ENCODE assay signal across 12 cellular contexts in the genomic region with DNA sequence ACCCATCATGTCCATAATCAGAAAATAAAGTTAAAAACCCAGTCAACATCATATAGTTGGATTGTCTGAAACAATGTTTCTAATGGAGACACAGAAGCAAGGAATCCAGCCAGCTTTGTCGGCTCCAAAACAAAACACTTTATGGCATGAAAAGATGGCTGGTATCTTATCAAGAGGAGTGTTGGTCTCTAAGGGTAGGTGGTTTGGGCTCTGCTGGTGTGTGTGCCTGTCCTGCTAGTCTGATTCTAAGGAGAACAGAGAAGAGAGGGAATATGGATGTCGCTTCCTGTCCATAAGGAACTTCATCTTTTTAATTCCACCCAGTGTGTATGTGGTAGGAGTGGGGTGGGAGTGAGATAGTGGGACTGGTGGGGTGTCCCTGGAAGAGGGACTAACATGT. TPM values are rescaled to one million over a fixed set of nuclear protein-coding genes. Genes with fewer than 3 reads are reported as not detected.
DNase-seq lines count a peak whose midpoint lies in the region; ATAC-seq and TF ChIP-seq lines count a peak whose summit lies in the region.
"Had no signal": no experiment of that assay in that cellular context is flagged by ENCODE, and none has a peak within 500 bp of the region (broad histone marks: within the 10 kb centered on the region; RNA-seq: fewer than 3 reads in every experiment).

No MANE protein-coding gene starts in this region.

- H3K4me3 Mint-ChIP-seq in CD4-positive, CD25-positive, alpha-beta regulatory T cell, result peak overlapping the region in 2 of 4 donors; percentile 65 to 66
- H3K4me3 Mint-ChIP-seq: activated naive CD8-positive, alpha-beta T cell treated with anti-CD3 and anti-CD28 coated beads, Interleukin-2, amount 10 ng/mL, durations not matched to agents 7 days and 5 days had no signal

- no peaks in the 10 kb centered on the region for H3K36me3 ChIP-seq in CD4-positive, CD25-positive, alpha-beta regulatory T cell (ENCODE audit: control insufficient read depth, insufficient read depth, low read length)
- H3K36me3 ChIP-seq in cardiac muscle cell, result no peaks in the 10 kb centered on the region
- no peaks in the 10 kb centered on the region for H3K36me3 ChIP-seq in neutrophil
- H3K36me3 ChIP-seq: SJSA1 had no signal

- H3K9me3 ChIP-seq in CD4-positive, CD25-positive, alpha-beta regulatory T cell (ENCODE audit: control insufficient read depth in 2 of 2, low read length in 2 of 2), result no peaks in the 10 kb centered on the region
- H3K9me3 ChIP-seq in cardiac muscle cell (ENCODE audit: low read depth) (no peaks in the 10 kb centered on the region), neutrophil (no peaks in the 10 kb centered on the region)
- H3K9me3 ChIP-seq: SJSA1 had no signal

- no peak overlapping the region for H3K4me3 ChIP-seq in CD4-positive, CD25-positive, alpha-beta regulatory T cell (ENCODE audit: low read depth, low read length)
- H3K4me3 ChIP-seq in cardiac muscle cell, result no peak overlapping the region
- H3K4me3 ChIP-seq in neutrophil (ENCODE audit: low read depth in 1 of 2, low read length in 1 of 2), result no peak overlapping the region
- H3K4me3 ChIP-seq: SJSA1 had no signal

- no peaks in the 10 kb centered on the region for H3K27me3 Mint-ChIP-seq in CD4-positive, CD25-positive, alpha-beta regulatory T cell
- H3K27me3 Mint-ChIP-seq: activated naive CD8-positive, alpha-beta T cell treated with anti-CD3 and anti-CD28 coated beads, Interleukin-2, amount 10 ng/mL, durations not matched to agents 7 days and 5 days had no signal

- no peak for DNase-seq in CD4-positive, CD25-positive, alpha-beta regulatory T cell
- DNase-seq in NCI-H69 (lab: John Stamatoyannopoulos, UW) (peak; percentile 9), cardiac muscle cell (ENCODE audit: low read depth in 1 of 2, low spot score in 1 of 2) (peak in 1 of 2 donors; percentile 22), retina (no peak)
- DNase-seq: activated naive CD8-positive, alpha-beta T cell treated with anti-CD3 and anti-CD28 coated beads, Interleukin-2, amount 10 ng/mL, durations not matched to agents 7 days and 5 days; NCI-H510A treated with DMSO at 0.1 percent for 48 hours; stimulated activated CD4-positive, alpha-beta T cell treated with anti-CD3 and anti-CD28 coated beads, Interleukin-2, amount 100 ng/mL, for 24 hours had no signal

- peaks cover 56% of the 10 kb centered on the region for H3K4me1 ChIP-seq in CD4-positive, CD25-positive, alpha-beta regulatory T cell (ENCODE audit: control insufficient read depth, insufficient read depth, low read length, poor library complexity, severe bottlenecking)
- H3K4me1 ChIP-seq in cardiac muscle cell (ENCODE audit: low read depth) (peaks cover 28% of the 10 kb centered on the region), neutrophil (ENCODE audit: control insufficient read depth in 1 of 2, insufficient read depth in 1 of 2, low read depth in 1 of 2, low read length in 1 of 2) (peaks cover 89 to 91% of the 10 kb centered on the region in 2 experiments)

- no peaks in the 10 kb centered on the region for H3K27me3 ChIP-seq in CD4-positive, CD25-positive, alpha-beta regulatory T cell (ENCODE audit: control insufficient read depth, insufficient read depth, low read length)
- H3K27me3 ChIP-seq in cardiac muscle cell, result no peaks in the 10 kb centered on the region
- no peaks in the 10 kb centered on the region for H3K27me3 ChIP-seq in neutrophil
- H3K27me3 ChIP-seq: SJSA1 had no signal

- TF ChIP-seq CTCF in cardiac muscle cell (IDR thresholded peaks at IDR 0.05; ENCODE audit: low read depth, low read length) (no peak), neutrophil (IDR thresholded peaks at IDR 0.05) (no peak)

- no peaks in the 10 kb centered on the region for H3K36me3 Mint-ChIP-seq in CD4-positive, CD25-positive, alpha-beta regulatory T cell

- no peak overlapping the region for H3K27ac ChIP-seq in CD4-positive, CD25-positive, alpha-beta regulatory T cell (ENCODE audit: insufficient read depth, low read length, poor library complexity, severe bottlenecking)
- H3K27ac ChIP-seq in cardiac muscle cell, result peak overlapping the region; percentile 57
- peak overlapping the region; percentile 68 for H3K27ac ChIP-seq in neutrophil
- H3K27ac ChIP-seq: SJSA1 had no signal

- H3K4me1 Mint-ChIP-seq in CD4-positive, CD25-positive, alpha-beta regulatory T cell, result peaks cover 38 to 67% (median 55%) of the 10 kb centered on the region in 4 donors

- no peak for ATAC-seq in CD4-positive, CD25-positive, alpha-beta regulatory T cell (ENCODE audit: low read depth in 2 of 2)
- ATAC-seq in GM19397 (IDR thresholded peaks at IDR 0.05; ENCODE audit: unreplicated experiment) (no peak), GM19467 (IDR thresholded peaks at IDR 0.05; ENCODE audit: unreplicated experiment) (no peak), GM18520 (IDR thresholded peaks at IDR 0.05; ENCODE audit: unreplicated experiment) (no peak)

- no peaks in the 10 kb centered on the region for H3K9me3 Mint-ChIP-seq in CD4-positive, CD25-positive, alpha-beta regulatory T cell
- H3K9me3 Mint-ChIP-seq: activated naive CD8-positive, alpha-beta T cell treated with anti-CD3 and anti-CD28 coated beads, Interleukin-2, amount 10 ng/mL, durations not matched to agents 7 days and 5 days had no signal

- peak overlapping the region in 2 of 3 donors; percentile 10 to 78 for H3K27ac Mint-ChIP-seq in CD4-positive, CD25-positive, alpha-beta regulatory T cell
- H3K27ac Mint-ChIP-seq: activated naive CD8-positive, alpha-beta T cell treated with anti-CD3 and anti-CD28 coated beads, Interleukin-2, amount 10 ng/mL, durations not matched to agents 7 days and 5 days had no signal

RNA-seq across cellular contexts. Expression of a gene that starts 19.1 kb away (rescaled TPM):
- 61.7 TPM for total RNA-seq in CD4-positive, CD25-positive, alpha-beta regulatory T cell
- polyA plus RNA-seq in CD4-positive, CD25-positive, alpha-beta regulatory T cell, result 10 to 100 TPM; 55.1 to 74.0 (median 61.3) TPM
- total RNA-seq in cardiac muscle cell, result 23.7 and 26.9 TPM in 2 replicates
- 37.6 and 42.6 TPM in 2 replicates for polyA plus RNA-seq in cardiac muscle cell
